In genomic region chr16:71441348-71441781, GRCh38 we compare ENCODE assay signal across 11 cellular contexts. TPM values are rescaled to one million over a fixed set of nuclear protein-coding genes. Genes with fewer than 3 reads are reported as not detected.
A peak's percentile ranks its signal among the peaks of the same experiment; 100 is the strongest.
DNase-seq lines count a peak whose midpoint lies in the region; ATAC-seq and TF ChIP-seq lines count a peak whose summit lies in the region.
"Had no signal": no experiment of that assay in that cellular context is flagged by ENCODE, and none has a peak within 500 bp of the region (broad histone marks: within the 10 kb centered on the region; RNA-seq: fewer than 3 reads in every experiment).

No MANE protein-coding gene starts in this region.

- H3K4me2 ChIP-seq in smooth muscle cell = no peak overlapping the region

- no peaks in the 10 kb centered on the region for H3K27me3 ChIP-seq in smooth muscle cell (ENCODE audit: low read depth)

- H2AFZ ChIP-seq in smooth muscle cell (ENCODE audit: low read depth) = no peak overlapping the region

- no peak overlapping the region for H3K9ac ChIP-seq in smooth muscle cell (ENCODE audit: low read depth)

- H3K27me3 Mint-ChIP-seq in Calu3 (ENCODE audit: unreplicated experiment) = peaks cover 36% of the 10 kb centered on the region

- no peaks in the 10 kb centered on the region for H4K20me1 ChIP-seq in smooth muscle cell (ENCODE audit: low read depth)

- TF ChIP-seq CTCF in Calu3 (IDR thresholded peaks at IDR 0.05; ENCODE audit: unreplicated experiment) (peak; percentile 38), epithelial cell of proximal tubule (conservative IDR thresholded peaks at IDR 0.05; ENCODE audit: low read depth, low read length) (peak; percentile 22), smooth muscle cell (IDR thresholded peaks at IDR 0.05; ENCODE audit: borderline replicate concordance, insufficient read depth, poor library complexity, severe bottlenecking) (peak; percentile 14)

- no peak for DNase-seq in Calu3
- DNase-seq in activated CD4-positive, alpha-beta T cell treated with anti-CD3 and anti-CD28 coated beads for 48 hours = peak; percentile 61
- no peak for DNase-seq in epithelial cell of proximal tubule (ENCODE audit: low read depth)
- no peak for DNase-seq in smooth muscle cell (lab: John Stamatoyannopoulos, UW; ENCODE audit: unreplicated experiment)
- DNase-seq in Ammon's horn (ENCODE audit: low spot score) = no peak
- DNase-seq: cortex of kidney, NCI-H226 had no signal

- CTCF ChIA-PET in Calu3 (lab: Charles Lee) = no interaction called here

- H3K9me3 ChIP-seq in smooth muscle cell (replicated peaks; ENCODE audit: low read depth) = no peaks in the 10 kb centered on the region

- H3K4me1 ChIP-seq in smooth muscle cell (ENCODE audit: low read depth) = no peaks in the 10 kb centered on the region

- WGBS in smooth muscle cell (ENCODE audit: low lambda C conversion rate) = 87% methylated on average over 30 of the region's 39 CpGs

- peaks cover 8% of the 10 kb centered on the region for H3K9me3 Mint-ChIP-seq in Calu3 (ENCODE audit: low read depth, unreplicated experiment)

- H3K4me3 ChIP-seq in epithelial cell of proximal tubule (ENCODE audit: low read depth, low read length) = no peak overlapping the region
- no peak overlapping the region for H3K4me3 ChIP-seq in smooth muscle cell

- BruUV-seq in Calu3 (replicated peaks; lab: Mats Ljungman, UMichigan) = no TSS peak

- no peak overlapping the region for H3K4me3 Mint-ChIP-seq in Calu3 (ENCODE audit: low read depth, unreplicated experiment)

- no peak overlapping the region for H3K27ac ChIP-seq in smooth muscle cell (ENCODE audit: low read depth)

- intact Hi-C loops in Calu3 (cut with micrococcal nuclease; ENCODE audit: unreplicated experiment) = no loop called here

- H3K27ac Mint-ChIP-seq in Calu3 (ENCODE audit: unreplicated experiment) = no peak overlapping the region

- H3K36me3 Mint-ChIP-seq in Calu3 (ENCODE audit: insufficient read depth, unreplicated experiment) = peaks cover 7% of the 10 kb centered on the region

- ATAC-seq in HG03565 (IDR thresholded peaks at IDR 0.05; ENCODE audit: unreplicated experiment) (no peak), GM19324 (IDR thresholded peaks at IDR 0.05; ENCODE audit: low FRiP score, unreplicated experiment) (no peak), GM19463 (IDR thresholded peaks at IDR 0.05; ENCODE audit: unreplicated experiment) (no peak)
- ATAC-seq: Right ventricle myocardium inferior had no signal

- no peaks in the 10 kb centered on the region for H3F3A ChIP-seq in smooth muscle cell (ENCODE audit: low read depth)

- no peaks in the 10 kb centered on the region for H3K36me3 ChIP-seq in smooth muscle cell (ENCODE audit: low read depth)

- H3K4me1 Mint-ChIP-seq in Calu3 (ENCODE audit: low read depth, unreplicated experiment) = no peaks in the 10 kb centered on the region

- H3K79me2 ChIP-seq in smooth muscle cell (ENCODE audit: low read depth) = no peaks in the 10 kb centered on the region

RNA-seq across cellular contexts. Expression of gene TLE7, which starts 0.5 kb away (rescaled TPM):
- total RNA-seq in Calu3 (2022) (not detected in 2 replicates), epithelial cell of proximal tubule (not detected in 2 replicates), smooth muscle cell (not detected in 2 replicates)
- polyA plus RNA-seq in smooth muscle cell = not detected in 2 replicates
- total RNA-seq: Right ventricle myocardium inferior had no signal

RNA-seq across cellular contexts. Expression of gene ZNF23, which starts 20.7 kb away (rescaled TPM):
- total RNA-seq in Calu3 (2022) (13.3 and 13.9 TPM in 2 replicates), epithelial cell of proximal tubule (4.7 and 5.9 TPM in 2 replicates), smooth muscle cell (6.8 and 14.1 TPM in 2 replicates)
- 7.2 and 13.1 TPM in 2 replicates for polyA plus RNA-seq in smooth muscle cell

RNA-seq across cellular contexts. Expression of gene ZNF19, which starts 47.8 kb away (rescaled TPM):
- total RNA-seq in Calu3 (2022) = 11.1 and 11.3 TPM in 2 replicates
- total RNA-seq in epithelial cell of proximal tubule = 0.81 and 1.7 TPM in 2 replicates
- total RNA-seq in smooth muscle cell = 3.3 and 4.6 TPM in 2 replicates
- 0.37 and 2.2 TPM in 2 replicates for polyA plus RNA-seq in smooth muscle cell
